In the genomic region with DNA sequence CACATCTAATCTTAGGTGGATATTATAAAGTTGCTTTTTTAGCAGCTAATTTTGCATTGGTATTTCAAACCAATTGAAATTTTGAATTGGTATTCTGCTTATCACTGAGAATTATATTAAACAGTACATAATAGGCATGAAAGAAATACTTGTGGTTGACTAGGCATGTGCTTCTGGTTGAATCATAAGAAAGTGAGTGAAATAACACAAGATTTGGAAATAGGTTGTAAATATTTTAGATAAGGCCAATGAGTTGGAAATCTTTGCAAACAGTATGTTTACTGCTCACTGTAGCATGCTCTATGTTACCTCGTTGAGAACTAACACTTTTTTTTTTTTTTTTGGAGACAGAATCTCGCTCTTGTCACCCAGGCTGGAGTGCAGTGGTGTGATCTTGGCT, we compare ENCODE assay signal across 21 cellular contexts.
DNase-seq lines count a peak whose midpoint lies in the region; TF ChIP-seq lines count a peak whose summit lies in the region.
"Had no signal": no experiment of that assay in that cellular context is flagged by ENCODE, and none has a peak within 500 bp of the region (broad histone marks: within the 10 kb centered on the region; RNA-seq: fewer than 3 reads in every experiment).

No MANE protein-coding gene starts in this region.

- H3K36me3 Mint-ChIP-seq in activated naive CD4-positive, alpha-beta T cell treated with anti-CD3 and anti-CD28 coated beads for 36 hours (ENCODE audit: low read depth), result no peaks in the 10 kb centered on the region
- H3K36me3 Mint-ChIP-seq: natural killer cell had no signal

- intact Hi-C loops in activated naive CD4-positive, alpha-beta T cell treated with anti-CD3 and anti-CD28 coated beads for 36 hours (cut with micrococcal nuclease), result no loop called here

- no peak overlapping the region for H3K4ac ChIP-seq in mesenchymal stem cell (ENCODE audit: low read depth in 1 of 2, low read length in 2 of 2)

- H3K4me1 Mint-ChIP-seq in activated naive CD4-positive, alpha-beta T cell treated with anti-CD3 and anti-CD28 coated beads for 36 hours (ENCODE audit: low read depth), result no peaks in the 10 kb centered on the region
- H3K4me1 Mint-ChIP-seq: activated CD4-positive, alpha-beta memory T cell treated with anti-CD3 and anti-CD28 coated beads, Interleukin-2, amount 10 ng/mL, durations not matched to agents 7 days and 5 days; H9; natural killer cell had no signal

- no peak overlapping the region for H2AK5ac ChIP-seq in mesenchymal stem cell (ENCODE audit: low read length, severe bottlenecking)

- no peaks in the 10 kb centered on the region; the same call in 1 of the 2 replicates for H3K9me3 ChIP-seq in Karpas-422 (ENCODE audit: low read length)
- H3K9me3 ChIP-seq in mesenchymal stem cell (ENCODE audit: control insufficient read depth, low read length), result no peaks in the 10 kb centered on the region
- H3K9me3 ChIP-seq: sigmoid colon, suprapubic skin, vagina had no signal

- H3K4me1 ChIP-seq in Karpas-422 (ENCODE audit: low read length) (peaks cover 80% of the 10 kb centered on the region), mesenchymal stem cell (ENCODE audit: control insufficient read depth, insufficient read depth, low read depth, low read length) (no peaks in the 10 kb centered on the region)
- H3K4me1 ChIP-seq: parathyroid adenoma, sigmoid colon, vagina had no signal

- H3K9me2 ChIP-seq in Karpas-422 (replicated peaks; ENCODE audit: insufficient read depth, low read length), result no peaks in the 10 kb centered on the region

- no peak overlapping the region for H3K4me3 ChIP-seq in AG09309 (ENCODE audit: control insufficient read depth, low read depth, low read length)
- H3K4me3 ChIP-seq in Karpas-422 (ENCODE audit: low read length), result no peak overlapping the region
- H3K4me3 ChIP-seq in cardiac fibroblast (replicated peaks in 1 of 2; ENCODE audit: low read depth in 2 of 2, low read length in 2 of 2), result no peak overlapping the region
- H3K4me3 ChIP-seq in mesenchymal stem cell (ENCODE audit: insufficient read depth in 1 of 2, low read depth in 1 of 2, low read length in 2 of 2), result no peak overlapping the region
- H3K4me3 ChIP-seq: sigmoid colon, suprapubic skin, vagina had no signal

- H2BK15ac ChIP-seq in mesenchymal stem cell (ENCODE audit: low read depth, poor library complexity, severe bottlenecking), result no peak overlapping the region

- no peak overlapping the region for H3K18ac ChIP-seq in mesenchymal stem cell (ENCODE audit: low read depth in 1 of 2, low read length in 2 of 2)

- H3K14ac ChIP-seq in mesenchymal stem cell (ENCODE audit: low read length in 2 of 2), result no peak overlapping the region

- 0 out of 2 replicates have a peak, but pooled peaks cover 4% of the 10 kb centered on the region for H3K79me2 ChIP-seq in Karpas-422 (ENCODE audit: low read length)
- H3K79me2 ChIP-seq: parathyroid adenoma had no signal

- no peak overlapping the region for H2BK5ac ChIP-seq in mesenchymal stem cell (ENCODE audit: low read depth, low read length, poor library complexity, severe bottlenecking)

- H3K79me1 ChIP-seq in mesenchymal stem cell (replicated peaks; ENCODE audit: low read length, poor library complexity, severe bottlenecking), result no peaks in the 10 kb centered on the region

- peak overlapping the region; percentile 86 for H3K27ac ChIP-seq in Karpas-422 (ENCODE audit: low read length)
- no peak overlapping the region for H3K27ac ChIP-seq in mesenchymal stem cell (ENCODE audit: low read length, poor library complexity, severe bottlenecking)
- H3K27ac ChIP-seq: parathyroid adenoma, sigmoid colon, suprapubic skin, vagina had no signal

- CTCF ChIA-PET in activated naive CD4-positive, alpha-beta T cell treated with anti-CD3 and anti-CD28 coated beads for 36 hours (lab: Charles Lee), result no interaction called here

- no peak overlapping the region for H3K23ac ChIP-seq in mesenchymal stem cell (ENCODE audit: low read length in 2 of 2)

- H3K27me3 ChIP-seq in Karpas-422 (ENCODE audit: low read length) (no peaks in the 10 kb centered on the region), mesenchymal stem cell (ENCODE audit: control insufficient read depth in 1 of 2, insufficient read depth in 1 of 2, low read length in 2 of 2) (peaks cover 0 to 28% of the 10 kb centered on the region in 2 experiments)
- H3K27me3 ChIP-seq: sigmoid colon, suprapubic skin, vagina had no signal

- no peak overlapping the region for H2BK12ac ChIP-seq in mesenchymal stem cell (ENCODE audit: low read length in 2 of 2)

- no peak overlapping the region for H2BK120ac ChIP-seq in mesenchymal stem cell (ENCODE audit: low read depth, low read length)

- no peak overlapping the region for H3K4me3 Mint-ChIP-seq in activated naive CD4-positive, alpha-beta T cell treated with anti-CD3 and anti-CD28 coated beads for 36 hours
- H3K4me3 Mint-ChIP-seq: activated CD4-positive, alpha-beta memory T cell treated with anti-CD3 and anti-CD28 coated beads, Interleukin-2, amount 10 ng/mL, durations not matched to agents 7 days and 5 days; dendritic cell treated with granulocyte-macrophage colony-stimulating factor and Interleukin-4, amounts not matched to agents 40 ng/mL and 50 ng/mL, for 4 days; H9; natural killer cell; T-helper 2 cell treated with Interferon-gamma antibody and Interleukin-4, amounts not matched to agents 5 μg/mL and 100 μg/mL, for 36 hours had no signal

- DNase-seq in AG09309 (ENCODE audit: low read depth), result peak; percentile 62
- no peak for DNase-seq in Karpas-422
- peak; percentile 68 to 78 for DNase-seq in cardiac fibroblast (ENCODE audit: low read depth in 2 of 2)
- peak; percentile 66 for DNase-seq in mesenchymal stem cell
- no peak for DNase-seq in NCI-H1417 treated with DMSO at 0.1 percent for 48 hours (lab: John Stamatoyannopoulos, UW)
- DNase-seq in activated naive CD4-positive, alpha-beta T cell treated with anti-CD3 and anti-CD28 coated beads for 36 hours, result no peak
- no peak for DNase-seq in SW 1271 (lab: John Stamatoyannopoulos, UW)
- no peak for DNase-seq in D341Med (ENCODE audit: low spot score)
- DNase-seq: activated CD4-positive, alpha-beta memory T cell treated with anti-CD3 and anti-CD28 coated beads, Interleukin-2, amount 10 ng/mL, durations not matched to agents 7 days and 5 days; DMS79; H9; left cardiac atrium; natural killer cell; NCI-H1105; NCI-H510A; sigmoid colon had no signal

- H2AFZ ChIP-seq in Karpas-422 (ENCODE audit: low read length) (no peak overlapping the region), mesenchymal stem cell (ENCODE audit: low read depth, low read length) (no peak overlapping the region)
- H2AFZ ChIP-seq: parathyroid adenoma had no signal

- H3K4me2 ChIP-seq in Karpas-422 (ENCODE audit: low read depth, low read length, poor library complexity, severe bottlenecking) (no peak overlapping the region), mesenchymal stem cell (ENCODE audit: low read length, poor library complexity, severe bottlenecking) (no peak overlapping the region)

- H3K9me3 Mint-ChIP-seq in activated naive CD4-positive, alpha-beta T cell treated with anti-CD3 and anti-CD28 coated beads for 36 hours, result peaks cover 2% of the 10 kb centered on the region
- H3K9me3 Mint-ChIP-seq: activated CD4-positive, alpha-beta memory T cell treated with anti-CD3 and anti-CD28 coated beads, Interleukin-2, amount 10 ng/mL, durations not matched to agents 7 days and 5 days; dendritic cell treated with granulocyte-macrophage colony-stimulating factor and Interleukin-4, amounts not matched to agents 40 ng/mL and 50 ng/mL, for 4 days; H9; T-helper 2 cell treated with Interferon-gamma antibody and Interleukin-4, amounts not matched to agents 5 μg/mL and 100 μg/mL, for 36 hours had no signal

- H4K91ac ChIP-seq in mesenchymal stem cell (ENCODE audit: low read length), result no peak overlapping the region

- no peak overlapping the region for H3K27ac Mint-ChIP-seq in activated naive CD4-positive, alpha-beta T cell treated with anti-CD3 and anti-CD28 coated beads for 36 hours
- H3K27ac Mint-ChIP-seq: activated CD4-positive, alpha-beta memory T cell treated with anti-CD3 and anti-CD28 coated beads, Interleukin-2, amount 10 ng/mL, durations not matched to agents 7 days and 5 days; dendritic cell treated with granulocyte-macrophage colony-stimulating factor and Interleukin-4, amounts not matched to agents 40 ng/mL and 50 ng/mL, for 4 days; H9; natural killer cell; T-helper 2 cell treated with Interferon-gamma antibody and Interleukin-4, amounts not matched to agents 5 μg/mL and 100 μg/mL, for 36 hours had no signal

- H3K27me3 Mint-ChIP-seq in activated naive CD4-positive, alpha-beta T cell treated with anti-CD3 and anti-CD28 coated beads for 36 hours (ENCODE audit: low read depth), result peaks cover 2% of the 10 kb centered on the region
- H3K27me3 Mint-ChIP-seq: activated CD4-positive, alpha-beta memory T cell treated with anti-CD3 and anti-CD28 coated beads, Interleukin-2, amount 10 ng/mL, durations not matched to agents 7 days and 5 days; dendritic cell treated with granulocyte-macrophage colony-stimulating factor and Interleukin-4, amounts not matched to agents 40 ng/mL and 50 ng/mL, for 4 days had no signal

- H3K9ac ChIP-seq in Karpas-422 (ENCODE audit: low read length), result no peak overlapping the region
- no peak overlapping the region for H3K9ac ChIP-seq in mesenchymal stem cell (ENCODE audit: low read length)
- H3K9ac ChIP-seq: parathyroid adenoma had no signal

- TF ChIP-seq CTCF in AG09309 (IDR thresholded peaks at IDR 0.05; ENCODE audit: control insufficient read depth, insufficient read depth, low read depth, low read length, missing control alignments), result no peak
- TF ChIP-seq CTCF in cardiac fibroblast (IDR thresholded peaks at IDR 0.05; ENCODE audit: low read depth, low read length), result no peak

- no peak overlapping the region for H4K8ac ChIP-seq in mesenchymal stem cell (ENCODE audit: low read length)

- H4K20me1 ChIP-seq in Karpas-422 (ENCODE audit: insufficient read depth, low read depth, low read length), result no peaks in the 10 kb centered on the region

- 25% methylated on average over 2 of the region's 2 CpGs for WGBS in mesenchymal stem cell

- peaks cover 7% of the 10 kb centered on the region; the same call in 1 of the 2 replicates for H3K36me3 ChIP-seq in Karpas-422 (ENCODE audit: insufficient read depth, low read length)
- no peaks in the 10 kb centered on the region for H3K36me3 ChIP-seq in mesenchymal stem cell (ENCODE audit: control insufficient read depth in 1 of 2, insufficient read depth in 2 of 2, low read depth in 1 of 2, low read length in 2 of 2)
- H3K36me3 ChIP-seq: sigmoid colon, suprapubic skin, vagina had no signal

Comparison
In these comparisons a context has a peak if more than half of its experiments do, and no peak if none do; other contexts are left out.
1. DNase-seq: peak in AG09309 (single experiment), cardiac fibroblast (2 of 2) and mesenchymal stem cell (single experiment); none in Karpas-422 (single experiment), NCI-H1417 treated with DMSO at 0.1 percent for 48 hours (single experiment), activated naive CD4-positive, alpha-beta T cell treated with anti-CD3 and anti-CD28 coated beads for 36 hours (single experiment), SW 1271 (0 of 2) and D341Med (single experiment).